9 cellular contexts compared by ENCODE assay signal in genomic region chr16:88920618-88921602, GRCh38. TPM values are rescaled to one million over a fixed set of nuclear protein-coding genes. Genes with fewer than 3 reads are reported as not detected.
DNase-seq lines count a peak whose midpoint lies in the region; ATAC-seq and TF ChIP-seq lines count a peak whose summit lies in the region.
"Had no signal": no experiment of that assay in that cellular context is flagged by ENCODE, and none has a peak within 500 bp of the region (broad histone marks: within the 10 kb centered on the region; RNA-seq: fewer than 3 reads in every experiment).

No MANE protein-coding gene starts in this region.

- TF ChIP-seq CTCF in neutrophil (IDR thresholded peaks at IDR 0.05): no peak

- H3K4me3 ChIP-seq in neutrophil (ENCODE audit: low read depth in 1 of 2, low read length in 1 of 2): no peak overlapping the region

- H3K36me3 ChIP-seq in neutrophil: peaks cover 21% of the 10 kb centered on the region

- peaks cover 5 to 37% of the 10 kb centered on the region in 2 experiments for H3K4me1 ChIP-seq in neutrophil (ENCODE audit: control insufficient read depth in 1 of 2, insufficient read depth in 1 of 2, low read depth in 1 of 2, low read length in 1 of 2)

- H3K27ac ChIP-seq in neutrophil: peak overlapping the region; percentile 33
- H3K27ac ChIP-seq: HL-60 had no signal

- H3K9me3 ChIP-seq in neutrophil: no peaks in the 10 kb centered on the region

- no peak for ATAC-seq in GM18909 (IDR thresholded peaks at IDR 0.05; ENCODE audit: poor library complexity, unreplicated experiment)
- no peak for ATAC-seq in HG03135 (IDR thresholded peaks at IDR 0.05; ENCODE audit: unreplicated experiment)
- ATAC-seq in HG02571 (IDR thresholded peaks at IDR 0.05; ENCODE audit: unreplicated experiment): no peak

- H3K27me3 ChIP-seq in neutrophil: no peaks in the 10 kb centered on the region

- DNase-seq in DMS 273 treated with DMSO at 0.1 percent for 48 hours (lab: John Stamatoyannopoulos, UW) (peak; percentile 84), LoVo (ENCODE audit: low spot score) (peak; percentile 15), dermis blood vessel endothelial cell (peak; percentile 93), HuH-7.5 (ENCODE audit: low spot score) (no peak)

RNA-seq across cellular contexts. Expression of gene PABPN1L, which starts 54.5 kb away (rescaled TPM):
- not detected in 2 replicates for total RNA-seq in dermis blood vessel endothelial cell

RNA-seq across cellular contexts. Expression of gene CBFA2T3, which starts 56.1 kb away (rescaled TPM):
- total RNA-seq in dermis blood vessel endothelial cell: 0.14 TPM in 1 of 2 replicates, not detected in the other
